8 cellular contexts compared by ENCODE assay signal in the genomic region with DNA sequence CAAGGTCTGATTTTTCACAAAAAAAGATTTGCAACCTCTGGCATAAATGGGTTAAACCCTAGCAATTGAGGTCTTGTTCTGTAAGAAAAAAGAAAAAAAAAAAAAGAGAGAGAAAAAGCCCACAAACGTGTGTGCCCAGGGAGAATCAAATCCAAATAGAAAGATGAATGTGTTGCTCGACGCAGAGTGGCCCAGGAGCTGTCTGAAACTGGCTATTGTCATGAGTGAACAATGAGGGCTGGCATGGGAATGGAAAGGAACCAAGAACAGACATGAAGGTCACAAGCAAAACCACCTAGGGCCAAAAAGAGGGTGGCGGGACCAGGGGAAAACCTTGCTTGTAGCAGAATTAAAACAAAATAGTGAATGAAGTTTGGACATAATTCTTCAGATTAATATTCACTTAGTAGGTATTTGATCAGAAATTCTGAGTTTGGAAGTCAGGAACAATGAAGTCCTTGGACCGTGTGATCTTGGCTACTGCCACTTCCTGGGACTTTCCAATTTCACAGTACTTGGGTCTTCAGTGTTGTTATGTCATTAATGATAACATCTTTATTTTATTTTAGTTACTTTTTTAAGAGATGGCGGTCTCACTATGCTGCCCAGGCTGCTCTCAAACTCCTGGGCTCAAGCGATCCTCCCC.
DNase-seq lines count a peak whose midpoint lies in the region; ATAC-seq and TF ChIP-seq lines count a peak whose summit lies in the region.

No MANE protein-coding gene starts in this region.

- H4K20me1 ChIP-seq in DND-41 (ENCODE audit: insufficient read depth, low read length): peaks cover 79% of the 10 kb centered on the region
- peaks cover 69% of the 10 kb centered on the region for H4K20me1 ChIP-seq in OCI-LY3 (ENCODE audit: insufficient read depth, low read length)

- H3K36me3 ChIP-seq in DND-41 (ENCODE audit: insufficient read depth, low read length) (peaks cover 80% of the 10 kb centered on the region), OCI-LY3 (replicated peaks; ENCODE audit: low read depth, low read length) (peaks cover 71% of the 10 kb centered on the region)

- H3K9me3 Mint-ChIP-seq in effector memory CD8-positive, alpha-beta T cell: no peaks in the 10 kb centered on the region

- no peaks in the 10 kb centered on the region for H3K27me3 ChIP-seq in DND-41 (ENCODE audit: insufficient read depth, low read length, poor library complexity)
- H3K27me3 ChIP-seq in OCI-LY3 (ENCODE audit: low read depth, low read length): no peaks in the 10 kb centered on the region

- DNase-seq in DND-41 (no peak), pons (ENCODE audit: low spot score) (peak; percentile 85), AG08395 (ENCODE audit: low spot score) (no peak), retina (no peak), SHP77 treated with DMSO at 0.1 percent for 48 hours (lab: John Stamatoyannopoulos, UW) (no peak)
- DNase-seq in effector memory CD8-positive, alpha-beta T cell: no peak

- H3K27ac ChIP-seq in DND-41 (ENCODE audit: low read length) (peak overlapping the region; percentile 91; the same call in 1 of the 2 replicates), OCI-LY3 (ENCODE audit: low read length) (0 out of 2 replicates have a peak overlapping the region, but pooled peaks have one; percentile 2)

- H3K4me3 ChIP-seq in DND-41 (ENCODE audit: low read depth in 1 of 2, low read length in 2 of 2) (peak overlapping the region; percentile 74 to 78), OCI-LY3 (ENCODE audit: low read length) (peak overlapping the region; percentile 98)

- H3K9me3 ChIP-seq in DND-41 (ENCODE audit: insufficient read depth, low read length, severe bottlenecking) (no peaks in the 10 kb centered on the region), OCI-LY3 (ENCODE audit: insufficient read depth, low read length) (no peaks in the 10 kb centered on the region)

- H2AFZ ChIP-seq in DND-41 (ENCODE audit: low read depth, low read length): no peak overlapping the region
- no peak overlapping the region for H2AFZ ChIP-seq in OCI-LY3 (ENCODE audit: low read depth, low read length)

- TF ChIP-seq CTCF in DND-41 (IDR thresholded peaks at IDR 0.05; ENCODE audit: borderline replicate concordance, extremely low read depth, low read length, poor library complexity, severe bottlenecking) (no peak), OCI-LY3 (IDR thresholded peaks at IDR 0.05; ENCODE audit: low read depth, low read length) (no peak)

- peaks cover 42 to 51% of the 10 kb centered on the region in 2 donors for H3K4me1 Mint-ChIP-seq in effector memory CD8-positive, alpha-beta T cell (ENCODE audit: low read depth in 2 of 2)

- H3K4me1 ChIP-seq in DND-41 (ENCODE audit: insufficient read depth, low read length) (peaks cover 81% of the 10 kb centered on the region), OCI-LY3 (ENCODE audit: low read length) (peaks cover 29% of the 10 kb centered on the region)

- H3K27ac Mint-ChIP-seq in effector memory CD8-positive, alpha-beta T cell: peak overlapping the region; percentile 85 to 92

- H3K4me3 Mint-ChIP-seq in effector memory CD8-positive, alpha-beta T cell: peak overlapping the region; percentile 85 to 90

- H3K4me2 ChIP-seq in DND-41 (ENCODE audit: insufficient read depth, low read length): peak overlapping the region; percentile 69
- H3K4me2 ChIP-seq in OCI-LY3 (ENCODE audit: low read length): peak overlapping the region; percentile 73

- no peak for ATAC-seq in DND-41 (ENCODE audit: insufficient read depth, low read depth)
- no peak for ATAC-seq in effector memory CD8-positive, alpha-beta T cell (replicated peaks)
- no peak for ATAC-seq in HG02840 (IDR thresholded peaks at IDR 0.05; ENCODE audit: low FRiP score, unreplicated experiment)

- H3K9ac ChIP-seq in DND-41 (ENCODE audit: low read depth, low read length) (peak overlapping the region; percentile 97), OCI-LY3 (ENCODE audit: low read length) (no peak overlapping the region)

- H3K79me2 ChIP-seq in DND-41 (ENCODE audit: insufficient read depth, low read length): peaks cover 94% of the 10 kb centered on the region
- H3K79me2 ChIP-seq in OCI-LY3 (ENCODE audit: low read length): peaks cover 91% of the 10 kb centered on the region

- no peaks in the 10 kb centered on the region for H3K27me3 Mint-ChIP-seq in effector memory CD8-positive, alpha-beta T cell

- peaks cover 82% of the 10 kb centered on the region for H3K36me3 Mint-ChIP-seq in effector memory CD8-positive, alpha-beta T cell (ENCODE audit: insufficient read depth)
